Comparison of ENCODE assay signal across 15 cellular contexts in the genomic region with DNA sequence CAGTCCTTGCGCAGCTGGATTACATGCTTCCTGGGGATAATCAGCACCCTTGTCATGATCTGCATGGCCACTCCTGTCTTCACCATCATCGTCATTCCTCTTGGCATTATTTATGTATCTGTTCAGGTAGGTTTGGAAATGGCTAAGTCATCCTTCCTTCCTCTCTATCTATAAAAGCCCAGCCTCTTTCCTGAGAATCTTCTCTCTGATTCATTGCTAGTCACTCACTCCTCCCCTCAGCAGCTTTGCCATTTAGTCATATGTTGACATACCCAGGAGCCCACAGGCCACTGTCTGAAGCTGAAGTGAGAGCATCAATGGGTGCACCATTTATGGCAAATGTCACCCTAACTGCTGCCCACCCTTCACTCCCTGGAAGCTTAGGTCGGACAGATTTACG. TPM values are rescaled to one million over a fixed set of nuclear protein-coding genes. Genes with fewer than 3 reads are reported as not detected.
A peak's percentile ranks its signal among the peaks of the same experiment; 100 is the strongest.
DNase-seq lines count a peak whose midpoint lies in the region; ATAC-seq and TF ChIP-seq lines count a peak whose summit lies in the region.
"Had no signal": no experiment of that assay in that cellular context is flagged by ENCODE, and none has a peak within 500 bp of the region (broad histone marks: within the 10 kb centered on the region; RNA-seq: fewer than 3 reads in every experiment).

No MANE protein-coding gene starts in this region.

- peak overlapping the region; percentile 27; the same call in 1 of the 2 replicates for H3K27ac ChIP-seq in IMR-90 (ENCODE audit: insufficient read depth, low read length)
- peak overlapping the region; percentile 50 for H3K27ac ChIP-seq in brain microvascular endothelial cell
- H3K27ac ChIP-seq: BLaER1 had no signal

- ATAC-seq in IMR-90 (ENCODE audit: low read depth): peak; percentile 95
- ATAC-seq: Right ventricle myocardium inferior had no signal

- in situ Hi-C loops in IMR-90 (cut with MboI; ENCODE audit: low sequenced_read_pairs) (loop anchor here (5.0 kb wide), 1 partner anchor 92 kb away; no protein-coding TSS in a partner anchor), brain microvascular endothelial cell (cut with HindIII; ENCODE audit: low pct_ligation_motif_present, low sequenced_read_pairs) (loop anchor here (25.0 kb wide), 1 partner anchor 328 kb away; no protein-coding TSS in a partner anchor)

- H3K4me3 ChIP-seq in IMR-90 (ENCODE audit: insufficient read depth, low read depth, low read length) (no peak overlapping the region), brain microvascular endothelial cell (ENCODE audit: low read depth, low read length) (no peak overlapping the region)
- H3K4me3 ChIP-seq: BLaER1 had no signal

- TF ChIP-seq RAD21 in IMR-90 (IDR thresholded peaks at IDR 0.05; ENCODE audit: low read length): no peak

- peaks cover 14% of the 10 kb centered on the region; the same call in 1 of the 2 replicates for H3K9me1 ChIP-seq in IMR-90 (ENCODE audit: insufficient read depth, low read length)

- peak overlapping the region; percentile 95 for H2BK120ac ChIP-seq in IMR-90 (ENCODE audit: low read depth, low read length)

- peak overlapping the region; percentile 87 for H2AFZ ChIP-seq in IMR-90 (replicated peaks; ENCODE audit: low read length, poor library complexity)

- H4K91ac ChIP-seq in IMR-90 (ENCODE audit: insufficient read depth, low read depth, low read length): peak overlapping the region; percentile 79

- H2BK15ac ChIP-seq in IMR-90 (ENCODE audit: low read depth, low read length): peak overlapping the region; percentile 98

- peak overlapping the region; percentile 95 for H2AK5ac ChIP-seq in IMR-90 (ENCODE audit: low read depth, low read length)

- peak overlapping the region; percentile 97 for H2BK5ac ChIP-seq in IMR-90 (ENCODE audit: low read depth, low read length, poor library complexity, severe bottlenecking)

- H3K14ac ChIP-seq in IMR-90 (replicated peaks; ENCODE audit: low read depth, low read length): peak overlapping the region; percentile 96

- H3K23ac ChIP-seq in IMR-90 (ENCODE audit: low read depth, low read length): peak overlapping the region; percentile 79

- TF ChIP-seq CTCF in IMR-90 (conservative IDR thresholded peaks at IDR 0.05; ENCODE audit: low read depth, low read length) (no peak), brain microvascular endothelial cell (IDR thresholded peaks at IDR 0.05; ENCODE audit: low read depth, low read length, missing control alignments) (no peak)

- H3K79me1 ChIP-seq in IMR-90 (ENCODE audit: low read depth in 1 of 2, low read length in 2 of 2): no peaks in the 10 kb centered on the region; a peak in 1 of 4 replicates

- no peaks in the 10 kb centered on the region for H3K27me3 Mint-ChIP-seq in activated CD4-positive, alpha-beta T cell treated with anti-CD3 and anti-CD28 coated beads, Interleukin-2, amount 10 ng/mL, durations not matched to agents 24 days and 14 days

- H3K9me3 Mint-ChIP-seq in activated CD4-positive, alpha-beta T cell treated with anti-CD3 and anti-CD28 coated beads, Interleukin-2, amount 10 ng/mL, durations not matched to agents 24 days and 14 days: no peaks in the 10 kb centered on the region
- H3K9me3 Mint-ChIP-seq: activated CD4-positive, alpha-beta T cell treated with anti-CD3 and anti-CD28 coated beads, Interleukin-2, amount 10 ng/mL, durations not matched to agents 7 days and 5 days; immature natural killer cell had no signal

- CTCF ChIA-PET in IMR-90 (lab: Yijun Ruan, JAX): interaction anchor here (1.4 kb wide), 1 partner anchor 15 kb away, joined by 3 read pairs; no protein-coding TSS in a partner anchor

- POLR2A ChIA-PET in IMR-90 (lab: Charles Lee; ENCODE audit: unreplicated experiment): no interaction called here

- no TSS peak for BruUV-seq in IMR-90 (replicated peaks; lab: Mats Ljungman, UMichigan)

- no peak for TF ChIP-seq POLR2A in IMR-90 (IDR thresholded peaks at IDR 0.05; ENCODE audit: low read depth, low read length)

- no peak overlapping the region for H3K9ac ChIP-seq in IMR-90 (ENCODE audit: low read depth, low read length)
- H3K9ac ChIP-seq: BLaER1 had no signal

- H3K36me3 Mint-ChIP-seq in activated CD4-positive, alpha-beta T cell treated with anti-CD3 and anti-CD28 coated beads, Interleukin-2, amount 10 ng/mL, durations not matched to agents 24 days and 14 days (ENCODE audit: low read depth): no peaks in the 10 kb centered on the region

- dilution Hi-C loops in IMR-90 (cut with HindIII; ENCODE audit: low sequenced_read_pairs, unreplicated experiment): no loop called here

- no peak overlapping the region; the same call in 1 of the 2 replicates for H3K4me2 ChIP-seq in IMR-90 (ENCODE audit: low read depth, low read length)
- H3K4me2 ChIP-seq: BLaER1 had no signal

- H3K27me3 ChIP-seq in IMR-90 (ENCODE audit: control insufficient read depth, insufficient read depth, low read length) (no peaks in the 10 kb centered on the region), brain microvascular endothelial cell (replicated peaks) (no peaks in the 10 kb centered on the region)
- H3K27me3 ChIP-seq: BLaER1 had no signal

- peak overlapping the region; percentile 89; the same call in 1 of the 2 replicates for H3K18ac ChIP-seq in IMR-90 (ENCODE audit: low read depth, low read length)

- WGBS in IMR-90 (ENCODE audit: extremely low coverage in 2 of 2, insufficient read length in 1 of 2), 2 experiments: no CpG with 5 or more reads among the region's 4 CpGs

- H4K20me1 ChIP-seq in IMR-90 (ENCODE audit: insufficient read depth, low read length): no peaks in the 10 kb centered on the region
- H4K20me1 ChIP-seq: BLaER1 had no signal

- H3K4me1 Mint-ChIP-seq in activated CD4-positive, alpha-beta T cell treated with anti-CD3 and anti-CD28 coated beads, Interleukin-2, amount 10 ng/mL, durations not matched to agents 24 days and 14 days: no peaks in the 10 kb centered on the region
- H3K4me1 Mint-ChIP-seq: activated CD4-positive, alpha-beta T cell treated with anti-CD3 and anti-CD28 coated beads, Interleukin-2, amount 10 ng/mL, durations not matched to agents 7 days and 5 days; immature natural killer cell; neural crest cell had no signal

- peak overlapping the region; percentile 78 for H2AK9ac ChIP-seq in IMR-90 (replicated peaks; ENCODE audit: low read depth, low read length, poor library complexity)

- H2BK20ac ChIP-seq in IMR-90 (ENCODE audit: low read depth, low read length): peak overlapping the region; percentile 96

- H3K9me3 ChIP-seq in IMR-90 (ENCODE audit: control insufficient read depth, insufficient read depth, low read length): no peaks in the 10 kb centered on the region
- H3K9me3 ChIP-seq: BLaER1 had no signal

- H3K27ac Mint-ChIP-seq in activated CD4-positive, alpha-beta T cell treated with anti-CD3 and anti-CD28 coated beads, Interleukin-2, amount 10 ng/mL, durations not matched to agents 24 days and 14 days: no peak overlapping the region
- H3K27ac Mint-ChIP-seq: activated CD4-positive, alpha-beta T cell treated with anti-CD3 and anti-CD28 coated beads, Interleukin-2, amount 10 ng/mL, durations not matched to agents 7 days and 5 days had no signal

- H3K4me3 Mint-ChIP-seq in activated CD4-positive, alpha-beta T cell treated with anti-CD3 and anti-CD28 coated beads, Interleukin-2, amount 10 ng/mL, durations not matched to agents 24 days and 14 days: no peak overlapping the region
- H3K4me3 Mint-ChIP-seq: activated CD4-positive, alpha-beta T cell treated with anti-CD3 and anti-CD28 coated beads, Interleukin-2, amount 10 ng/mL, durations not matched to agents 7 days and 5 days; immature natural killer cell; neural crest cell had no signal

- no peak overlapping the region for H3K56ac ChIP-seq in IMR-90 (ENCODE audit: extremely low read depth, insufficient read depth, low read length)

- peaks cover 11% of the 10 kb centered on the region for H3K4me1 ChIP-seq in IMR-90 (ENCODE audit: control insufficient read depth, insufficient read depth, low read length)

- peak overlapping the region; percentile 95 for H3K4ac ChIP-seq in IMR-90 (ENCODE audit: low read depth, low read length)

- DNase-seq in activated CD4-positive, alpha-beta T cell treated with anti-CD3 and anti-CD28 coated beads, Interleukin-2, amount 50 U/mL, for 48 hours: peak; percentile 3 to 13
- DNase-seq in activated CD4-positive, alpha-beta T cell treated with anti-CD3 and anti-CD28 coated beads, Interleukin-2, amount 10 ng/mL, durations not matched to agents 24 days and 14 days: no peak
- peak; percentile 89 for DNase-seq in IMR-90
- DNase-seq in brain microvascular endothelial cell: peak; percentile 84
- DNase-seq in myocyte (ENCODE audit: low read depth): peak; percentile 39
- no peak for DNase-seq in DMS153 treated with DMSO at 0.1 percent for 48 hours (lab: John Stamatoyannopoulos, UW; ENCODE audit: unreplicated experiment)
- no peak for DNase-seq in amygdala (lab: John Stamatoyannopoulos, UW)
- no peak for DNase-seq in germinal center (ENCODE audit: low spot score)
- DNase-seq: activated CD4-positive, alpha-beta T cell treated with anti-CD3 and anti-CD28 coated beads, Interleukin-2, amount 10 ng/mL, durations not matched to agents 7 days and 5 days; immature natural killer cell; KBM-7; stimulated activated naive CD4-positive, alpha-beta T cell had no signal

- H3K36me3 ChIP-seq in IMR-90 (ENCODE audit: control insufficient read depth, insufficient read depth, low read length) (no peaks in the 10 kb centered on the region), brain microvascular endothelial cell (replicated peaks) (no peaks in the 10 kb centered on the region)
- H3K36me3 ChIP-seq: BLaER1 had no signal

- intact Hi-C loops in activated CD4-positive, alpha-beta T cell treated with anti-CD3 and anti-CD28 coated beads, Interleukin-2, amount 10 ng/mL, durations not matched to agents 24 days and 14 days (cut with micrococcal nuclease): no loop called here
- intact Hi-C loops in IMR-90 (cut with micrococcal nuclease): loop anchor here (5.0 kb wide), 2 partner anchors 52 to 102 kb away; a partner anchor contains a TSS

- H4K5ac ChIP-seq in IMR-90 (ENCODE audit: low read depth, low read length): peak overlapping the region; percentile 74; the same call in 1 of the 2 replicates

- peak overlapping the region; percentile 63 to 93; a peak in 3 of 4 replicates for H4K8ac ChIP-seq in IMR-90 (ENCODE audit: low read depth in 2 of 2, low read length in 2 of 2)

TF ChIP-seq in IMR-90, 13 proteins besides CTCF, POLR2A, EP300 and RAD21 (continues in another document):
- TF ChIP-seq MXI1 (IDR thresholded peaks at IDR 0.05; ENCODE audit: borderline replicate concordance, low read depth, low read length) (no peak), SMC3 (IDR thresholded peaks at IDR 0.05; ENCODE audit: low read depth, low read length) (no peak), CEBPB (IDR thresholded peaks at IDR 0.05; ENCODE audit: low read depth, low read length) (peak; percentile 41; the same call in 1 of the 2 replicates), NFE2L2 (IDR thresholded peaks at IDR 0.05; ENCODE audit: low read depth, low read length) (peak; percentile 77)

RNA-seq across cellular contexts. Expression of a gene that starts 52.0 kb away (rescaled TPM):
- total RNA-seq in activated CD4-positive, alpha-beta T cell treated with anti-CD3 and anti-CD28 coated beads, Interleukin-2, amount 10 ng/mL, durations not matched to agents 24 days and 14 days: 0.73 and 1.3 TPM in 2 replicates
- 0.28 and 0.36 TPM in 2 replicates for total RNA-seq in IMR-90 (2012; rRNA removed)
- polyA plus RNA-seq in IMR-90 (2012; rRNA removed): 0.21 and 0.22 TPM in 2 replicates
- 0.05 TPM in 2 replicates for polyA plus RNA-seq in IMR-90 (2012; cell fraction: cytosol; rRNA removed)
- 0.40 and 0.83 TPM in 2 replicates for polyA plus RNA-seq in IMR-90 (2012; cell fraction: nucleus; rRNA removed; ENCODE audit: low replicate concordance)
- total RNA-seq in myocyte: 0.05 and 0.32 TPM in 2 replicates
- 0.14 TPM for polyA plus RNA-seq in myocyte (2012)

Comparison
In these comparisons a context has a peak if more than half of its experiments do, and no peak if none do; other contexts are left out.
1. DNase-seq: peak in activated CD4-positive, alpha-beta T cell treated with anti-CD3 and anti-CD28 coated beads, Interleukin-2, amount 50 U/mL, for 48 hours (2 of 2), IMR-90 (single experiment), brain microvascular endothelial cell (single experiment) and myocyte (single experiment); none in activated CD4-positive, alpha-beta T cell treated with anti-CD3 and anti-CD28 coated beads, Interleukin-2, amount 10 ng/mL, durations not matched to agents 24 days and 14 days (single experiment), DMS153 treated with DMSO at 0.1 percent for 48 hours (single experiment), amygdala (0 of 56) and germinal center (single experiment).